Comparison of ENCODE assay signal across 1 cellular context in the genomic region with DNA sequence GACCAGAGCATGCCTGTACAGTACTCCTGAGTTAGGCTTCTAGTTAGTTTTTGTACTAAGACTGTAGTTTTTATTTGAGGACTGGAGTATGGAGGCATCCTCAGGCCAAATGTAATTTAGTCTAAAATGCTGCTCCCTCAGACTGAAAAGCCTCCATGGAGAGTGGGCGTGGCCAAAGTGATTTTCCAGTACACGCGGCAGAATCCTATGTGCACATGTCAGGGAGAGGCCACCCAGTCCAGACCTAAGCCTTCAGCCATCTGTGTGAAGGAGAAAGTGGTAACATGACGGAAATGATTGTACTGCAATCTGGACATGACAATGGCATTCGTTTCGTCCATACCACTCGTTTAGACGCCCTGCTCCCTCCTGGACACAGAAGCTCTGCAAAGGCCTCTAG.
TF ChIP-seq lines count a peak whose summit lies in the region.

No MANE protein-coding gene starts in this region.

TF ChIP-seq in H1, 55 proteins besides CTCF, POLR2A, EP300 and RAD21:
- TF ChIP-seq TEAD4 (IDR thresholded peaks at IDR 0.05; ENCODE audit: low read depth, low read length) = no peak
- no peak for TF ChIP-seq CBX5 (IDR thresholded peaks at IDR 0.05; ENCODE audit: low read depth, low read length)
- TF ChIP-seq MAFK (IDR thresholded peaks at IDR 0.05; ENCODE audit: low read depth, low read length) = no peak
- TF ChIP-seq KDM1A (IDR thresholded peaks at IDR 0.05; ENCODE audit: borderline replicate concordance, low read length) = no peak
